20 cellular contexts compared by ENCODE assay signal in the genomic region with DNA sequence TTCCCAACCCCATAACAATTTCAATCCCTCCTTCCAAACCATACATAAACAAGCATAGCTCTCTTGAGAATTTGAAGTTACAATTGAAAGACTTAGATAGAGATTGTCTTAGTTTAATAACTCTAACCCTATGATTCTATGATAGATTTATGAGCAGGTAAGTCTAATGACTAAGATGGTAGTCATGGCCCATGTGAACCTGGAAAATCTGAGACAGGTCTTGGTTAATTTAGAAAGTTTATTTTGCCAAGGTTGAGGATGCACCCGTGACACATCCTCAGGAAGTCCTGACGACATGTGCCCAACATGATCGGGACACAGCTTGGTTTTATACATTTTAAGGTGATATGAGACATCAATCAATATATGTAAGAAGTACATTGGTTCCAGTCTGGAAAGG.
DNase-seq lines count a peak whose midpoint lies in the region; ATAC-seq and TF ChIP-seq lines count a peak whose summit lies in the region.
"Had no signal": no experiment of that assay in that cellular context is flagged by ENCODE, and none has a peak within 500 bp of the region (broad histone marks: within the 10 kb centered on the region; RNA-seq: fewer than 3 reads in every experiment).

No MANE protein-coding gene starts in this region.

- peak overlapping the region; percentile 86 for H3K27ac Mint-ChIP-seq in neural crest cell (ENCODE audit: unreplicated experiment)
- H3K27ac Mint-ChIP-seq: CD4-positive, CD25-positive, alpha-beta regulatory T cell; CD8-positive, alpha-beta memory T cell; GM23338 had no signal

- CTCF ChIA-PET in PC-3 (lab: Charles Lee): no interaction called here
- CTCF ChIA-PET in mammary epithelial cell (lab: Charles Lee; ENCODE audit: low non-redundant PET): no interaction called here

- H3K79me2 ChIP-seq in PC-3 (ENCODE audit: low read length) (no peaks in the 10 kb centered on the region), mammary epithelial cell (ENCODE audit: insufficient read depth, low read length) (no peaks in the 10 kb centered on the region)

- H3K4me3 ChIP-seq in PC-3 (ENCODE audit: low read length) (no peak overlapping the region), mammary epithelial cell (replicated peaks in 1 of 3; ENCODE audit: insufficient read depth in 1 of 3, low read depth in 2 of 3, low read length in 3 of 3) (no peak overlapping the region)
- H3K4me3 ChIP-seq: GM12878, GM23338 had no signal

- H3F3A ChIP-seq in PC-3 (ENCODE audit: low read length, unreplicated experiment): no peaks in the 10 kb centered on the region

- no peaks in the 10 kb centered on the region for H3K27me3 ChIP-seq in PC-3 (ENCODE audit: low read length)
- no peaks in the 10 kb centered on the region for H3K27me3 ChIP-seq in mammary epithelial cell (ENCODE audit: insufficient read depth, low read length)
- H3K27me3 ChIP-seq: BE2C had no signal

- H3K36me3 Mint-ChIP-seq in neural crest cell (ENCODE audit: low read depth): no peaks in the 10 kb centered on the region
- H3K36me3 Mint-ChIP-seq: CD4-positive, CD25-positive, alpha-beta regulatory T cell; CD8-positive, alpha-beta memory T cell had no signal

- no peak overlapping the region for H3K4me3 Mint-ChIP-seq in neural crest cell
- H3K4me3 Mint-ChIP-seq: CD4-positive, CD25-positive, alpha-beta regulatory T cell; CD8-positive, alpha-beta memory T cell; GM23338 had no signal

- H4K20me1 ChIP-seq in PC-3 (ENCODE audit: low read length) (no peaks in the 10 kb centered on the region), mammary epithelial cell (ENCODE audit: insufficient read depth, low read length) (no peaks in the 10 kb centered on the region)

- POLR2A ChIA-PET in PC-3 (lab: Charles Lee; ENCODE audit: unreplicated experiment): no interaction called here

- H2AFZ ChIP-seq in PC-3 (ENCODE audit: low read length) (no peak overlapping the region), mammary epithelial cell (ENCODE audit: low read depth, low read length) (no peak overlapping the region)

- no peaks in the 10 kb centered on the region for H3K27me3 Mint-ChIP-seq in neural crest cell (ENCODE audit: low read depth)
- H3K27me3 Mint-ChIP-seq: CD4-positive, CD25-positive, alpha-beta regulatory T cell; CD8-positive, alpha-beta memory T cell had no signal

- WGBS in mammary epithelial cell (ENCODE audit: low coverage, missing lambda C conversion rate): 53% methylated on average over 3 of the region's 3 CpGs

- DNase-seq in PC-3 (peak; percentile 64), mammary epithelial cell (peak; percentile 75), epithelial cell of prostate (ENCODE audit: low read depth, low spot score) (peak; percentile 37), neural crest cell (ENCODE audit: low read depth, low spot score) (no peak)
- DNase-seq: ACHN; BE2C; C1 segment of cervical spinal cord; CD4-positive, CD25-positive, alpha-beta regulatory T cell; CD8-positive, alpha-beta memory T cell; COR-L47; DMS 273 treated with DMSO at 0.1 percent for 48 hours; DMS53; DND-41; EL; HCEC 1CT had no signal

- H3K4me2 ChIP-seq in PC-3 (ENCODE audit: low read length) (no peak overlapping the region), mammary epithelial cell (ENCODE audit: insufficient read depth, low read depth, low read length) (no peak overlapping the region)
- H3K4me2 ChIP-seq: GM23338 had no signal

- in situ Hi-C loops in mammary epithelial cell (cut with MboI; ENCODE audit: low sequenced_read_pairs in 2 of 2): no loop called here

- TF ChIP-seq CTCF in PC-3 (conservative IDR thresholded peaks at IDR 0.05; ENCODE audit: low read depth, low read length) (no peak), mammary epithelial cell (conservative IDR thresholded peaks at IDR 0.05 in 1 of 2, IDR thresholded peaks at IDR 0.05 in 1 of 2; ENCODE audit: extremely low read depth in 1 of 2, insufficient read depth in 1 of 2, low read depth in 1 of 2, low read length in 2 of 2) (no peak), neural crest cell (conservative IDR thresholded peaks at IDR 0.05) (no peak)

- dilution Hi-C loops in mammary epithelial cell (cut with HindIII; ENCODE audit: low sequenced_read_pairs): no loop called here

- intact Hi-C loops in PC-3 (cut with micrococcal nuclease): no loop called here
- intact Hi-C loops in mammary epithelial cell (cut with micrococcal nuclease): no loop called here

- no peaks in the 10 kb centered on the region for H3K9me3 ChIP-seq in PC-3 (ENCODE audit: low read length)
- H3K9me3 ChIP-seq in mammary epithelial cell (replicated peaks; ENCODE audit: insufficient read depth, low read length): no peaks in the 10 kb centered on the region
- H3K9me3 ChIP-seq: BE2C had no signal

- no peaks in the 10 kb centered on the region for H3K9me2 ChIP-seq in PC-3 (replicated peaks; ENCODE audit: low read length)

- ATAC-seq in PC-3: no peak; the same call in 1 of the 2 replicates
- ATAC-seq in GM18498 (IDR thresholded peaks at IDR 0.05; ENCODE audit: unreplicated experiment): no peak
- ATAC-seq in GM21423 (IDR thresholded peaks at IDR 0.05; ENCODE audit: unreplicated experiment): no peak
- no peak for ATAC-seq in HG02884 (IDR thresholded peaks at IDR 0.05; ENCODE audit: unreplicated experiment)
- ATAC-seq: GM12878, GM23338 had no signal

- H3K9ac ChIP-seq in PC-3 (ENCODE audit: low read length): no peak overlapping the region
- no peak overlapping the region for H3K9ac ChIP-seq in mammary epithelial cell (ENCODE audit: insufficient read depth, low read length)

- H3K36me3 ChIP-seq in PC-3 (ENCODE audit: low read depth, low read length) (no peaks in the 10 kb centered on the region), mammary epithelial cell (ENCODE audit: insufficient read depth, low read length) (no peaks in the 10 kb centered on the region)
- H3K36me3 ChIP-seq: BE2C had no signal

- H3K27ac ChIP-seq in PC-3 (ENCODE audit: low read length) (no peak overlapping the region), mammary epithelial cell (ENCODE audit: insufficient read depth, low read depth, low read length) (no peak overlapping the region), epithelial cell of prostate (peak overlapping the region; percentile 14)

- H3K9me3 Mint-ChIP-seq in neural crest cell: peaks cover 2% of the 10 kb centered on the region

- H3K4me1 ChIP-seq in PC-3 (ENCODE audit: insufficient read depth, low read length) (no peaks in the 10 kb centered on the region), mammary epithelial cell (ENCODE audit: insufficient read depth, low read length) (no peaks in the 10 kb centered on the region)
- H3K4me1 ChIP-seq: BE2C had no signal

- no peaks in the 10 kb centered on the region for H3K4me1 Mint-ChIP-seq in neural crest cell
- H3K4me1 Mint-ChIP-seq: CD4-positive, CD25-positive, alpha-beta regulatory T cell; CD8-positive, alpha-beta memory T cell had no signal

- BruUV-seq in PC-3 (replicated peaks; lab: Mats Ljungman, UMichigan) (no TSS peak), mammary epithelial cell (replicated peaks; lab: Mats Ljungman, UMichigan) (no TSS peak)
